Comparison of ENCODE assay signal across 9 cellular contexts in the genomic region with DNA sequence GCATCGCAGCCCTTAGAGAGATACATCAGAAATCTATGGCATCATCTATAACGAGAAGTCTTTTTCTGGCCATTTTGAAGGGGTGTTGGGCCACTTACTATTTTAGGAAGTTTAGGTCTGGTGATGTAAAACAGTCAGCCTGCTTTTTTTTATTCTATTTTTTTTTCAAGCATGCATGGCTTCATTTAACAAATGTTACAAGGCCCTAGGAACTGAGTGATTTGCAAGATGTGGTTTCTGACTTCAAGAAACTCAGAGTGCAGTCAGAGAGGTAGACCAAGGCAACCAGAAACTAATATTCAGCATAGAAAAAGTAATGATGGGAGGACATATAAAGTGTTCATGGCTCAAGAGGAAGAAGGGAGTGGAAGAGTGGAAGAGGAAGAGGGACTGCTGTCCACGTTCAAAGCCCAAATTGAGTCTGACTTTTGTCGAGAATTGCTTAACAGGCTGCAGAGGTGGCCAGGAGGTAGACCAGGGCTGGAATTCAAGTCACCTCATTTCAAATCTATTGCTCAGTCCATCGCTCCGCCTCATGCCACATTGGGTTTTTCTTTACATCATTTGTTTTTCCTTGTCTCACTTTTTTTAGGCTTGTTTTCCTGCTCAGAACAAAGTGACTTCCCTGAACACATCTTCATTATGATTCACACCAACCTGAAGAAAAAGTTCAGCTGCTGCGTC.
DNase-seq lines count a peak whose midpoint lies in the region; ATAC-seq and TF ChIP-seq lines count a peak whose summit lies in the region.
"Had no signal": no experiment of that assay in that cellular context is flagged by ENCODE, and none has a peak within 500 bp of the region (broad histone marks: within the 10 kb centered on the region; RNA-seq: fewer than 3 reads in every experiment).

No MANE protein-coding gene starts in this region.

- peak; percentile 5 for ATAC-seq in GM18861 (IDR thresholded peaks at IDR 0.05; ENCODE audit: unreplicated experiment)
- ATAC-seq in HG03460 (IDR thresholded peaks at IDR 0.05; ENCODE audit: unreplicated experiment) = peak; percentile 8

- H3K9me3 ChIP-seq in BLaER1 = peaks cover 5% of the 10 kb centered on the region; the same call in 1 of the 2 replicates
- no peaks in the 10 kb centered on the region for H3K9me3 ChIP-seq in colonic mucosa

- DNase-seq in colonic mucosa = no peak
- DNase-seq in HK-2 (ENCODE audit: unreplicated experiment) = no peak
- no peak for DNase-seq in cortex of kidney (lab: John Stamatoyannopoulos, UW)
- DNase-seq in DMS79 (lab: John Stamatoyannopoulos, UW) = no peak
- DNase-seq in foreskin fibroblast = no peak

- H3K4me1 ChIP-seq in BLaER1 (peaks cover 42% of the 10 kb centered on the region), colonic mucosa (no peaks in the 10 kb centered on the region)

- no peak overlapping the region for H3K4me3 ChIP-seq in BLaER1
- no peak overlapping the region for H3K4me3 ChIP-seq in colonic mucosa
- no peak overlapping the region for H3K4me3 ChIP-seq in foreskin fibroblast (ENCODE audit: low read depth in 1 of 2, low read length in 2 of 2)
- H3K4me3 ChIP-seq: lung had no signal

- H3K27ac ChIP-seq in BLaER1 (no peak overlapping the region), colonic mucosa (peak overlapping the region; percentile 42)

- intact Hi-C loops in colonic mucosa (cut with DNase I) = no loop called here

- H3K36me3 ChIP-seq in BLaER1 = peaks cover 79% of the 10 kb centered on the region
- H3K36me3 ChIP-seq in colonic mucosa = no peaks in the 10 kb centered on the region

- H3K27me3 ChIP-seq in BLaER1 (no peaks in the 10 kb centered on the region), colonic mucosa (no peaks in the 10 kb centered on the region)

- peak overlapping the region; percentile 58 for H3K4me2 ChIP-seq in BLaER1

- H4K20me1 ChIP-seq in BLaER1 = peaks cover 48% of the 10 kb centered on the region; the same call in 1 of the 2 replicates

- no peak for TF ChIP-seq CTCF in colonic mucosa (IDR thresholded peaks at IDR 0.05)
- TF ChIP-seq CTCF in foreskin fibroblast (IDR thresholded peaks at IDR 0.05; ENCODE audit: low read depth, low read length) = no peak

- H3K9ac ChIP-seq in BLaER1 (no peak overlapping the region), colonic mucosa (ENCODE audit: low read depth in 2 of 2, low read length in 2 of 2) (peak overlapping the region; percentile 21 to 27)
